12 cellular contexts compared by ENCODE assay signal in the genomic region with DNA sequence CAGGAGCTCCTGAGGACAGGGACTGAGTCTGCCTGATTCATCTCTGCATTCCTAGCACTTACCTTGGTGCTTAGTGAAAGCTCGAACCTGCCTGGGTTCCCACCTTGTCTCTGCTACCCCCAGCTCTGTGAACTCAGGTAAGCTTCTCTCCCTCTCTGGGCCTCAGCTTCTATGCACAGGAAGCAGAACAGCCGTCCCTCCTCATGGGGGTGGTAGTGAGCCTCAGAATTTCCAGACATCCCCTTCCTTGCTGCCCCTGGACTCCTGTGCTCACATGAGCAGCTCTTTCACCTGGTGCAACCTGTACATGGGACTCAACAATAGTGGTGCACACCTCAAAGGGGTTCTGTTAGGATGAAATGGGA. TPM values are rescaled to one million over a fixed set of nuclear protein-coding genes. Genes with fewer than 3 reads are reported as not detected.
A peak's percentile ranks its signal among the peaks of the same experiment; 100 is the strongest.
DNase-seq lines count a peak whose midpoint lies in the region; ATAC-seq, FAIRE-seq and TF ChIP-seq lines count a peak whose summit lies in the region.
"Had no signal": no experiment of that assay in that cellular context is flagged by ENCODE, and none has a peak within 500 bp of the region (broad histone marks: within the 10 kb centered on the region; RNA-seq: fewer than 3 reads in every experiment).

No MANE protein-coding gene starts in this region.

- H3K36me3 ChIP-seq in gastrocnemius medialis: no peaks in the 10 kb centered on the region

- no peak for TF ChIP-seq POLR2A in gastrocnemius medialis (IDR thresholded peaks at IDR 0.05)
- no peak for TF ChIP-seq POLR2A in H54 (IDR thresholded peaks at IDR 0.05; ENCODE audit: low read depth, low read length)

- intact Hi-C loops in left cardiac atrium (cut with DNase I) (loop anchor here in 1 of 2 donors (5.0 kb wide), 1 partner anchor 82 kb away; no protein-coding TSS in a partner anchor), gastrocnemius medialis (cut with DNase I; ENCODE audit: low total_unique reads) (no loop called here)

- no peaks in the 10 kb centered on the region for H3K27me3 ChIP-seq in gastrocnemius medialis

- peaks cover 22 to 23% of the 10 kb centered on the region in 2 donors for H3K4me1 ChIP-seq in gastrocnemius medialis

- no peaks in the 10 kb centered on the region for H3K9me3 ChIP-seq in gastrocnemius medialis

- FAIRE-seq in H54 (lab: Jason Lieb, UNC): no peak
- FAIRE-seq: RCC 7860 had no signal

- peak; percentile 21 for DNase-seq in GM12865 (ENCODE audit: low read depth)
- peak; percentile 23 for DNase-seq in SK-MEL-5 (ENCODE audit: low read depth, low spot score)
- DNase-seq in left cardiac atrium: peak; percentile 15
- DNase-seq in gastrocnemius medialis: peak in 1 of 2 donors; percentile 31
- DNase-seq in stimulated activated naive CD4-positive, alpha-beta T cell (lab: John Stamatoyannopoulos, UW): no peak
- no peak for DNase-seq in H54 (ENCODE audit: insufficient read length, low spot score)
- DNase-seq: amygdala, MM.1S, naive B cell had no signal

- H3K4me3 ChIP-seq in GM12865 (ENCODE audit: low read depth, low read length) (no peak overlapping the region), gastrocnemius medialis (no peak overlapping the region)

- in situ Hi-C loops in SK-MEL-5 (cut with HindIII; ENCODE audit: low pct_unique_long_range_greater_than_20kb, low sequenced_read_pairs): no loop called here
- in situ Hi-C loops in gastrocnemius medialis (cut with MboI; ENCODE audit: low sequenced_read_pairs in 4 of 4): loop anchor here in 1 of 4 donors (10.0 kb wide), 1 partner anchor 74 kb away; no protein-coding TSS in a partner anchor

- peak; percentile 26 for TF ChIP-seq CTCF in GM12865 (IDR thresholded peaks at IDR 0.05; ENCODE audit: insufficient read depth, low read depth, low read length, missing control alignments)
- peak in 1 of 5 experiments; percentile 39 for TF ChIP-seq CTCF in gastrocnemius medialis (IDR thresholded peaks at IDR 0.05 in 4 of 5, conservative IDR thresholded peaks at IDR 0.05 in 1 of 5)

- peak overlapping the region; percentile 58 to 82 (median 77) for H3K27ac ChIP-seq in gastrocnemius medialis

- ATAC-seq in left cardiac atrium (peak in 1 of 2 donors; percentile 17), gastrocnemius medialis (peak; percentile 6 to 15), GM21367 (IDR thresholded peaks at IDR 0.05; ENCODE audit: unreplicated experiment) (no peak), GM19324 (IDR thresholded peaks at IDR 0.05; ENCODE audit: low FRiP score, unreplicated experiment) (no peak)

RNA-seq across cellular contexts. Expression of gene HTRA3, which starts 50.8 kb away (rescaled TPM):
- 0.05 TPM in 1 of 2 replicates, not detected in the other for total RNA-seq in SK-MEL-5 (2014; rRNA removed; shearing (Covaris generic))
- 0.10 TPM in 1 of 2 replicates, not detected in the other for polyA plus RNA-seq in SK-MEL-5 (2015; cell fraction: cytosol; rRNA removed)
- not detected in 2 replicates for polyA plus RNA-seq in SK-MEL-5 (2015; cell fraction: nucleus; rRNA removed)
- 10 to 100 TPM; 48.5 to 78.2 TPM for total RNA-seq in left cardiac atrium
- total RNA-seq in gastrocnemius medialis: 10 to 100 TPM in 3 of 4 donors, 1 to 10 TPM in 1; 8.4 to 22.2 (median 16.0) TPM

Comparison
In these comparisons a context has a peak if more than half of its experiments do, and no peak if none do; other contexts are left out.
1. DNase-seq: peak in GM12865 (single experiment), SK-MEL-5 (single experiment) and left cardiac atrium (single experiment); none in stimulated activated naive CD4-positive, alpha-beta T cell (0 of 6) and H54 (single experiment).
2. ATAC-seq: peak in gastrocnemius medialis (2 of 2); none in GM21367 (single experiment) and GM19324 (single experiment).